In the genomic region with DNA sequence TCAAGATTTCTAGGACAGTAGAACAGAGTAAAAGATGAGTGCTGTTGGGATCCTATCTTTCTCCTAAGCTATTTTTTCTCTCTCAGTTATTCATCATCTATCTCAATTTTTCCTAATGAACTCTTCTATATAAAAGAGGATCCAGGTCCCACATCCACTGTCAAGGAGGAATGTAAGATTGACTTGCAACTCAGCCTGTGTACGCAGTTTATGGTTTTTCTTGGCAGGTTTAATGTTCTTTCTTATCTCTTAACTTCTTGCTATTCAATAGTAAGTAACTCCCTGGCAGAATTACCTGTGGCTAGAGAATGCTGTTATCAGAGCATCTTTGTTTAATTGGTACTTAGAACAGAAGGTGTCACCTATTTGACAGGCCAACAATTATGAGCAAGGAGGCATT, we compare ENCODE assay signal across 28 cellular contexts.
"Had no signal": no experiment of that assay in that cellular context is flagged by ENCODE, and none has a peak within 500 bp of the region (broad histone marks: within the 10 kb centered on the region; RNA-seq: fewer than 3 reads in every experiment).

No MANE protein-coding gene starts in this region.

- H3K9me3 Mint-ChIP-seq: immature natural killer cell; natural killer cell treated with Interleukin-12 subunit alpha and Interleukin-12 subunit beta and Interleukin-15 and Interleukin-18, amount 100 ng/mL, for 72 hours; type B pancreatic cell had no signal

- H3K4me1 Mint-ChIP-seq: immature natural killer cell, neural crest cell had no signal

- H3K27me3 ChIP-seq: left lung, right atrium auricular region, right lobe of liver, tibial nerve, uterus had no signal

- FAIRE-seq: islet of Langerhans, kidney had no signal

- H3K27ac ChIP-seq: left lung, lower lobe of right lung, right atrium auricular region, right lobe of liver, tibial nerve, uterus had no signal

- H3K36me3 ChIP-seq: left lung, lower lobe of right lung, right atrium auricular region, right lobe of liver, tibial nerve, uterus had no signal

- DNase-seq: hypothalamus; immature natural killer cell; kidney; left colon; left lung; lower lobe of right lung; mammary epithelial cell; mesenchymal stem cell; midbrain; mucosa of descending colon; naive thymus-derived CD4-positive, alpha-beta T cell; nucleus accumbens; right lobe of liver; stimulated activated CD4-positive, alpha-beta T cell treated with anti-CD3 and anti-CD28 coated beads, Interleukin-12 subunit alpha, Interleukin-12 subunit beta, amount 100 ng/mL, for 4 hours; stimulated activated CD4-positive, alpha-beta T cell treated with anti-CD3 and anti-CD28 coated beads, Interleukin-15, amount 100 ng/mL, for 24 hours; stimulated activated CD4-positive, alpha-beta T cell treated with anti-CD3 and anti-CD28 coated beads, Interleukin-2, amount 100 ng/mL, for 24 hours; stimulated activated CD4-positive, alpha-beta T cell treated with anti-CD3 and anti-CD28 coated beads, Interleukin-4, amount 100 ng/mL, for 1 hour; stimulated activated naive CD4-positive, alpha-beta T cell; stimulated activated naive CD8-positive, alpha-beta T cell treated with anti-CD3 and anti-CD28 coated beads, Interleukin-15, amount 100 ng/mL, for 72 hours; substantia nigra; uterus had no signal

- H3K4me3 ChIP-seq: left lung, lower lobe of right lung, mucosa of descending colon, right atrium auricular region, right lobe of liver, tibial nerve, uterus had no signal

- H3K4me3 Mint-ChIP-seq: immature natural killer cell; naive thymus-derived CD4-positive, alpha-beta T cell; natural killer cell treated with Interleukin-12 subunit alpha and Interleukin-12 subunit beta and Interleukin-15 and Interleukin-18, amount 100 ng/mL, for 72 hours; neural crest cell; stimulated activated naive CD8-positive, alpha-beta T cell treated with anti-CD3 and anti-CD28 coated beads, Interleukin-15, amount 100 ng/mL, for 72 hours; type B pancreatic cell had no signal

- H3K27me3 Mint-ChIP-seq: naive thymus-derived CD4-positive, alpha-beta T cell; progenitor cell of endocrine pancreas; stimulated activated naive CD8-positive, alpha-beta T cell treated with anti-CD3 and anti-CD28 coated beads, Interleukin-15, amount 100 ng/mL, for 72 hours; type B pancreatic cell had no signal

- ATAC-seq: left colon; left lung; mucosa of descending colon; naive thymus-derived CD4-positive, alpha-beta T cell; natural killer cell treated with Interleukin-12 subunit alpha and Interleukin-12 subunit beta and Interleukin-15 and Interleukin-18, amount 100 ng/mL, for 72 hours; right lobe of liver; stimulated activated naive CD8-positive, alpha-beta T cell treated with anti-CD3 and anti-CD28 coated beads, Interleukin-15, amount 100 ng/mL, for 72 hours had no signal

- H3K27ac Mint-ChIP-seq: immature natural killer cell; naive thymus-derived CD4-positive, alpha-beta T cell; natural killer cell treated with Interleukin-12 subunit alpha and Interleukin-12 subunit beta and Interleukin-15 and Interleukin-18, amount 100 ng/mL, for 72 hours; progenitor cell of endocrine pancreas; stimulated activated naive CD8-positive, alpha-beta T cell treated with anti-CD3 and anti-CD28 coated beads, Interleukin-15, amount 100 ng/mL, for 72 hours; type B pancreatic cell had no signal

- H3K9me3 ChIP-seq: left lung, lower lobe of right lung, mucosa of descending colon, right atrium auricular region, right lobe of liver, tibial nerve, uterus had no signal

- H3K36me3 Mint-ChIP-seq: immature natural killer cell had no signal

- H3K4me1 ChIP-seq: left lung, lower lobe of right lung, right atrium auricular region, right lobe of liver, tibial nerve, uterus had no signal
